Comparison of ENCODE assay signal across 1 cellular context in the genomic region with DNA sequence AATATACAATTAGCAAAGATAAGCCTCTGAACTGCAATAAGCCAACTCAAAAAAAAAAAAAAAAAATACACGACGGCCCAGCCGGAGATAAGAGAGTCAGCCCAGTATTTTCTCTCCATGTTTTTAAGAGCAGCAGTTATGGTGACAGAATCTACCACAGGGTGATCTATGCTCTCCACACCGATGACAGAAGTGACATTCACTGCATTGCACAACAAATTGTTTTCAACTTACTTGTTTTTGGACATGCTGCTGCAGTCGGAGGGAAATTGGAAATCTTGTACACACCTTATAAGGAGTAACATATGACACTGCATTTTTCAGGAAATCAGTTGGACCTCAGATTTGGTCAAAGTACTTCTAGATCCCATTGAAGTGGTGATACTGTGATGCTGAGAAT.
A peak's percentile ranks its signal among the peaks of the same experiment; 100 is the strongest.
TF ChIP-seq lines count a peak whose summit lies in the region.

No MANE protein-coding gene starts in this region.

TF ChIP-seq in HepG2, 621 proteins besides CTCF, POLR2A, EP300 and RAD21 (continued from another document and continues in another):
- TF ChIP-seq, protein P1, sequence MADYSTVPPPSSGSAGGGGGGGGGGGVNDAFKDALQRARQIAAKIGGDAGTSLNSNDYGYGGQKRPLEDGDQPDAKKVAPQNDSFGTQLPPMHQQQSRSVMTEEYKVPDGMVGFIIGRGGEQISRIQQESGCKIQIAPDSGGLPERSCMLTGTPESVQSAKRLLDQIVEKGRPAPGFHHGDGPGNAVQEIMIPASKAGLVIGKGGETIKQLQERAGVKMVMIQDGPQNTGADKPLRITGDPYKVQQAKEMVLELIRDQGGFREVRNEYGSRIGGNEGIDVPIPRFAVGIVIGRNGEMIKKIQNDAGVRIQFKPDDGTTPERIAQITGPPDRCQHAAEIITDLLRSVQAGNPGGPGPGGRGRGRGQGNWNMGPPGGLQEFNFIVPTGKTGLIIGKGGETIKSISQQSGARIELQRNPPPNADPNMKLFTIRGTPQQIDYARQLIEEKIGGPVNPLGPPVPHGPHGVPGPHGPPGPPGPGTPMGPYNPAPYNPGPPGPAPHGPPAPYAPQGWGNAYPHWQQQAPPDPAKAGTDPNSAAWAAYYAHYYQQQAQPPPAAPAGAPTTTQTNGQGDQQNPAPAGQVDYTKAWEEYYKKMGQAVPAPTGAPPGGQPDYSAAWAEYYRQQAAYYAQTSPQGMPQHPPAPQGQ (CRISPR knock-in tag; IDR thresholded peaks at IDR 0.05; ENCODE audit: borderline replicate concordance) = no peak
- TF ChIP-seq ATAD3A (CRISPR knock-in tag; IDR thresholded peaks at IDR 0.05) = no peak
- TF ChIP-seq ZBTB7B (CRISPR knock-in tag; IDR thresholded peaks at IDR 0.05) = no peak
- TF ChIP-seq, protein P2, sequence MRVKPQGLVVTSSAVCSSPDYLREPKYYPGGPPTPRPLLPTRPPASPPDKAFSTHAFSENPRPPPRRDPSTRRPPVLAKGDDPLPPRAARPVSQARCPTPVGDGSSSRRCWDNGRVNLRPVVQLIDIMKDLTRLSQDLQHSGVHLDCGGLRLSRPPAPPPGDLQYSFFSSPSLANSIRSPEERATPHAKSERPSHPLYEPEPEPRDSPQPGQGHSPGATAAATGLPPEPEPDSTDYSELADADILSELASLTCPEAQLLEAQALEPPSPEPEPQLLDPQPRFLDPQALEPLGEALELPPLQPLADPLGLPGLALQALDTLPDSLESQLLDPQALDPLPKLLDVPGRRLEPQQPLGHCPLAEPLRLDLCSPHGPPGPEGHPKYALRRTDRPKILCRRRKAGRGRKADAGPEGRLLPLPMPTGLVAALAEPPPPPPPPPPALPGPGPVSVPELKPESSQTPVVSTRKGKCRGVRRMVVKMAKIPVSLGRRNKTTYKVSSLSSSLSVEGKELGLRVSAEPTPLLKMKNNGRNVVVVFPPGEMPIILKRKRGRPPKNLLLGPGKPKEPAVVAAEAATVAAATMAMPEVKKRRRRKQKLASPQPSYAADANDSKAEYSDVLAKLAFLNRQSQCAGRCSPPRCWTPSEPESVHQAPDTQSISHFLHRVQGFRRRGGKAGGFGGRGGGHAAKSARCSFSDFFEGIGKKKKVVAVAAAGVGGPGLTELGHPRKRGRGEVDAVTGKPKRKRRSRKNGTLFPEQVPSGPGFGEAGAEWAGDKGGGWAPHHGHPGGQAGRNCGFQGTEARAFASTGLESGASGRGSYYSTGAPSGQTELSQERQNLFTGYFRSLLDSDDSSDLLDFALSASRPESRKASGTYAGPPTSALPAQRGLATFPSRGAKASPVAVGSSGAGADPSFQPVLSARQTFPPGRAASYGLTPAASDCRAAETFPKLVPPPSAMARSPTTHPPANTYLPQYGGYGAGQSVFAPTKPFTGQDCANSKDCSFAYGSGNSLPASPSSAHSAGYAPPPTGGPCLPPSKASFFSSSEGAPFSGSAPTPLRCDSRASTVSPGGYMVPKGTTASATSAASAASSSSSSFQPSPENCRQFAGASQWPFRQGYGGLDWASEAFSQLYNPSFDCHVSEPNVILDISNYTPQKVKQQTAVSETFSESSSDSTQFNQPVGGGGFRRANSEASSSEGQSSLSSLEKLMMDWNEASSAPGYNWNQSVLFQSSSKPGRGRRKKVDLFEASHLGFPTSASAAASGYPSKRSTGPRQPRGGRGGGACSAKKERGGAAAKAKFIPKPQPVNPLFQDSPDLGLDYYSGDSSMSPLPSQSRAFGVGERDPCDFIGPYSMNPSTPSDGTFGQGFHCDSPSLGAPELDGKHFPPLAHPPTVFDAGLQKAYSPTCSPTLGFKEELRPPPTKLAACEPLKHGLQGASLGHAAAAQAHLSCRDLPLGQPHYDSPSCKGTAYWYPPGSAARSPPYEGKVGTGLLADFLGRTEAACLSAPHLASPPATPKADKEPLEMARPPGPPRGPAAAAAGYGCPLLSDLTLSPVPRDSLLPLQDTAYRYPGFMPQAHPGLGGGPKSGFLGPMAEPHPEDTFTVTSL (CRISPR knock-in tag; IDR thresholded peaks at IDR 0.05; ENCODE audit: borderline replicate concordance) = peak; percentile 92
- TF ChIP-seq, protein P3, sequence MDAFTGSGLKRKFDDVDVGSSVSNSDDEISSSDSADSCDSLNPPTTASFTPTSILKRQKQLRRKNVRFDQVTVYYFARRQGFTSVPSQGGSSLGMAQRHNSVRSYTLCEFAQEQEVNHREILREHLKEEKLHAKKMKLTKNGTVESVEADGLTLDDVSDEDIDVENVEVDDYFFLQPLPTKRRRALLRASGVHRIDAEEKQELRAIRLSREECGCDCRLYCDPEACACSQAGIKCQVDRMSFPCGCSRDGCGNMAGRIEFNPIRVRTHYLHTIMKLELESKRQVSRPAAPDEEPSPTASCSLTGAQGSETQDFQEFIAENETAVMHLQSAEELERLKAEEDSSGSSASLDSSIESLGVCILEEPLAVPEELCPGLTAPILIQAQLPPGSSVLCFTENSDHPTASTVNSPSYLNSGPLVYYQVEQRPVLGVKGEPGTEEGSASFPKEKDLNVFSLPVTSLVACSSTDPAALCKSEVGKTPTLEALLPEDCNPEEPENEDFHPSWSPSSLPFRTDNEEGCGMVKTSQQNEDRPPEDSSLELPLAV (CRISPR knock-in tag; conservative IDR thresholded peaks at IDR 0.05; ENCODE audit: low read depth) = no peak
- TF ChIP-seq MXI1 (IDR thresholded peaks at IDR 0.05; ENCODE audit: borderline replicate concordance, low read depth, low read length) = peak; percentile 71; the same call in 2 of the 3 replicates
- TF ChIP-seq, protein P4, sequence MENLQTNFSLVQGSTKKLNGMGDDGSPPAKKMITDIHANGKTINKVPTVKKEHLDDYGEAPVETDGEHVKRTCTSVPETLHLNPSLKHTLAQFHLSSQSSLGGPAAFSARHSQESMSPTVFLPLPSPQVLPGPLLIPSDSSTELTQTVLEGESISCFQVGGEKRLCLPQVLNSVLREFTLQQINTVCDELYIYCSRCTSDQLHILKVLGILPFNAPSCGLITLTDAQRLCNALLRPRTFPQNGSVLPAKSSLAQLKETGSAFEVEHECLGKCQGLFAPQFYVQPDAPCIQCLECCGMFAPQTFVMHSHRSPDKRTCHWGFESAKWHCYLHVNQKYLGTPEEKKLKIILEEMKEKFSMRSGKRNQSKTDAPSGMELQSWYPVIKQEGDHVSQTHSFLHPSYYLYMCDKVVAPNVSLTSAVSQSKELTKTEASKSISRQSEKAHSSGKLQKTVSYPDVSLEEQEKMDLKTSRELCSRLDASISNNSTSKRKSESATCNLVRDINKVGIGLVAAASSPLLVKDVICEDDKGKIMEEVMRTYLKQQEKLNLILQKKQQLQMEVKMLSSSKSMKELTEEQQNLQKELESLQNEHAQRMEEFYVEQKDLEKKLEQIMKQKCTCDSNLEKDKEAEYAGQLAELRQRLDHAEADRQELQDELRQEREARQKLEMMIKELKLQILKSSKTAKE (CRISPR knock-in tag; IDR thresholded peaks at IDR 0.05; ENCODE audit: borderline replicate concordance) = no peak
- TF ChIP-seq ZNF501 (CRISPR knock-in tag; IDR thresholded peaks at IDR 0.05) = no peak
- no peak for TF ChIP-seq ZBTB1 (CRISPR knock-in tag; IDR thresholded peaks at IDR 0.05; ENCODE audit: borderline replicate concordance)
- TF ChIP-seq, protein P5, sequence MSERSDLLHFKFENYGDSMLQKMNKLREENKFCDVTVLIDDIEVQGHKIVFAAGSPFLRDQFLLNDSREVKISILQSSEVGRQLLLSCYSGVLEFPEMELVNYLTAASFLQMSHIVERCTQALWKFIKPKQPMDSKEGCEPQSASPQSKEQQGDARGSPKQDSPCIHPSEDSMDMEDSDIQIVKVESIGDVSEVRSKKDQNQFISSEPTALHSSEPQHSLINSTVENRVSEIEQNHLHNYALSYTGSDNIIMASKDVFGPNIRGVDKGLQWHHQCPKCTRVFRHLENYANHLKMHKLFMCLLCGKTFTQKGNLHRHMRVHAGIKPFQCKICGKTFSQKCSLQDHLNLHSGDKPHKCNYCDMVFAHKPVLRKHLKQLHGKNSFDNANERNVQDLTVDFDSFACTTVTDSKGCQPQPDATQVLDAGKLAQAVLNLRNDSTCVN (CRISPR knock-in tag; IDR thresholded peaks at IDR 0.05; ENCODE audit: borderline replicate concordance) = peak; percentile 96
- TF ChIP-seq, protein P6, sequence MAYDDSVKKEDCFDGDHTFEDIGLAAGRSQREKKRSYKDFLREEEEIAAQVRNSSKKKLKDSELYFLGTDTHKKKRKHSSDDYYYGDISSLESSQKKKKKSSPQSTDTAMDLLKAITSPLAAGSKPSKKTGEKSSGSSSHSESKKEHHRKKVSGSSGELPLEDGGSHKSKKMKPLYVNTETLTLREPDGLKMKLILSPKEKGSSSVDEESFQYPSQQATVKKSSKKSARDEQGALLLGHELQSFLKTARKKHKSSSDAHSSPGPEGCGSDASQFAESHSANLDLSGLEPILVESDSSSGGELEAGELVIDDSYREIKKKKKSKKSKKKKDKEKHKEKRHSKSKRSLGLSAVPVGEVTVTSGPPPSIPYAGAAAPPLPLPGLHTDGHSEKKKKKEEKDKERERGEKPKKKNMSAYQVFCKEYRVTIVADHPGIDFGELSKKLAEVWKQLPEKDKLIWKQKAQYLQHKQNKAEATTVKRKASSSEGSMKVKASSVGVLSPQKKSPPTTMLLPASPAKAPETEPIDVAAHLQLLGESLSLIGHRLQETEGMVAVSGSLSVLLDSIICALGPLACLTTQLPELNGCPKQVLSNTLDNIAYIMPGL (CRISPR knock-in tag; IDR thresholded peaks at IDR 0.05; ENCODE audit: borderline replicate concordance in 1 of 2, low read depth in 1 of 2) = no peak
- TF ChIP-seq, protein P7, sequence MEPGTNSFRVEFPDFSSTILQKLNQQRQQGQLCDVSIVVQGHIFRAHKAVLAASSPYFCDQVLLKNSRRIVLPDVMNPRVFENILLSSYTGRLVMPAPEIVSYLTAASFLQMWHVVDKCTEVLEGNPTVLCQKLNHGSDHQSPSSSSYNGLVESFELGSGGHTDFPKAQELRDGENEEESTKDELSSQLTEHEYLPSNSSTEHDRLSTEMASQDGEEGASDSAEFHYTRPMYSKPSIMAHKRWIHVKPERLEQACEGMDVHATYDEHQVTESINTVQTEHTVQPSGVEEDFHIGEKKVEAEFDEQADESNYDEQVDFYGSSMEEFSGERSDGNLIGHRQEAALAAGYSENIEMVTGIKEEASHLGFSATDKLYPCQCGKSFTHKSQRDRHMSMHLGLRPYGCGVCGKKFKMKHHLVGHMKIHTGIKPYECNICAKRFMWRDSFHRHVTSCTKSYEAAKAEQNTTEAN (CRISPR knock-in tag; conservative IDR thresholded peaks at IDR 0.05) = no peak
- TF ChIP-seq, protein P8, sequence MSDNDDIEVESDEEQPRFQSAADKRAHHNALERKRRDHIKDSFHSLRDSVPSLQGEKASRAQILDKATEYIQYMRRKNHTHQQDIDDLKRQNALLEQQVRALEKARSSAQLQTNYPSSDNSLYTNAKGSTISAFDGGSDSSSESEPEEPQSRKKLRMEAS (IDR thresholded peaks at IDR 0.05) = peak; percentile 83
- no peak for TF ChIP-seq ZNF263 (CRISPR knock-in tag; IDR thresholded peaks at IDR 0.05)
- TF ChIP-seq, protein P9, sequence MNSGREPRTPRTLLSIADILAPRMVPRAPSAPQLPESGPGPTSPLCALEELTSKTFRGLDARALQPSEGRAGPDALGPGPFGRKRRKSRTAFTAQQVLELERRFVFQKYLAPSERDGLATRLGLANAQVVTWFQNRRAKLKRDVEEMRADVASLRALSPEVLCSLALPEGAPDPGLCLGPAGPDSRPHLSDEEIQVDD (CRISPR knock-in tag; IDR thresholded peaks at IDR 0.05; ENCODE audit: borderline replicate concordance) = no peak
- peak; percentile 66; the same call in 1 of the 2 replicates for TF ChIP-seq ZNF335 (CRISPR knock-in tag; IDR thresholded peaks at IDR 0.05)
- TF ChIP-seq, protein P10, sequence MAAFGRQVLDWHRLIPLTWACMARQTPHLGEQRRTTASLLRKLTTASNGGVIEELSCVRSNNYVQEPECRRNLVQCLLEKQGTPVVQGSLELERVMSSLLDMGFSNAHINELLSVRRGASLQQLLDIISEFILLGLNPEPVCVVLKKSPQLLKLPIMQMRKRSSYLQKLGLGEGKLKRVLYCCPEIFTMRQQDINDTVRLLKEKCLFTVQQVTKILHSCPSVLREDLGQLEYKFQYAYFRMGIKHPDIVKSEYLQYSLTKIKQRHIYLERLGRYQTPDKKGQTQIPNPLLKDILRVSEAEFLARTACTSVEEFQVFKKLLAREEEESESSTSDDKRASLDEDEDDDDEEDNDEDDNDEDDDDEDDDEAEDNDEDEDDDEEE (CRISPR knock-in tag; IDR thresholded peaks at IDR 0.05) = no peak
- TF ChIP-seq, protein P11, sequence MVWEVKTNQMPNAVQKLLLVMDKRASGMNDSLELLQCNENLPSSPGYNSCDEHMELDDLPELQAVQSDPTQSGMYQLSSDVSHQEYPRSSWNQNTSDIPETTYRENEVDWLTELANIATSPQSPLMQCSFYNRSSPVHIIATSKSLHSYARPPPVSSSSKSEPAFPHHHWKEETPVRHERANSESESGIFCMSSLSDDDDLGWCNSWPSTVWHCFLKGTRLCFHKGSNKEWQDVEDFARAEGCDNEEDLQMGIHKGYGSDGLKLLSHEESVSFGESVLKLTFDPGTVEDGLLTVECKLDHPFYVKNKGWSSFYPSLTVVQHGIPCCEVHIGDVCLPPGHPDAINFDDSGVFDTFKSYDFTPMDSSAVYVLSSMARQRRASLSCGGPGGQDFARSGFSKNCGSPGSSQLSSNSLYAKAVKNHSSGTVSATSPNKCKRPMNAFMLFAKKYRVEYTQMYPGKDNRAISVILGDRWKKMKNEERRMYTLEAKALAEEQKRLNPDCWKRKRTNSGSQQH (CRISPR knock-in tag; IDR thresholded peaks at IDR 0.05; ENCODE audit: low read depth) = peak; percentile 79
- peak; percentile 99 for TF ChIP-seq CEBPG (CRISPR knock-in tag; IDR thresholded peaks at IDR 0.05)
- TF ChIP-seq ZNF670 (CRISPR knock-in tag; IDR thresholded peaks at IDR 0.05; ENCODE audit: borderline replicate concordance) = peak; percentile 80; the same call in 1 of the 2 replicates
- no peak for TF ChIP-seq SAFB2 (CRISPR knock-in tag; IDR thresholded peaks at IDR 0.05; ENCODE audit: borderline replicate concordance, low read depth)
- TF ChIP-seq POLR2G (IDR thresholded peaks at IDR 0.05; ENCODE audit: low read depth, low read length) = no peak
- TF ChIP-seq NKX3-1 (CRISPR knock-in tag; IDR thresholded peaks at IDR 0.05) = no peak
- TF ChIP-seq ZNF484 (CRISPR knock-in tag; IDR thresholded peaks at IDR 0.05; ENCODE audit: borderline replicate concordance, low read depth) = no peak
- TF ChIP-seq, protein P12, sequence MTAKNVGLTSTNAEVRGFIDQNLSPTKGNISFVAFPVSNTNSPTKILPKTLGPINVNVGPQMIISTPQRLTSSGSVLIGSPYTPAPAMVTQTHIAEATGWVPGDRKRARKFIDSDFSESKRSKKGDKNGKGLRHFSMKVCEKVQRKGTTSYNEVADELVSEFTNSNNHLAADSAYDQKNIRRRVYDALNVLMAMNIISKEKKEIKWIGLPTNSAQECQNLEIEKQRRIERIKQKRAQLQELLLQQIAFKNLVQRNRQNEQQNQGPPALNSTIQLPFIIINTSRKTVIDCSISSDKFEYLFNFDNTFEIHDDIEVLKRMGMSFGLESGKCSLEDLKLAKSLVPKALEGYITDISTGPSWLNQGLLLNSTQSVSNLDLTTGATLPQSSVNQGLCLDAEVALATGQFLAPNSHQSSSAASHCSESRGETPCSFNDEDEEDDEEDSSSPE (CRISPR knock-in tag; IDR thresholded peaks at IDR 0.05) = peak; percentile 76; the same call in 1 of the 2 replicates
- TF ChIP-seq ZNF619 (CRISPR knock-in tag; IDR thresholded peaks at IDR 0.05) = no peak
- TF ChIP-seq REPIN1 (CRISPR knock-in tag; IDR thresholded peaks at IDR 0.05; ENCODE audit: borderline replicate concordance, low read depth) = 0 out of 2 replicates have a peak, but pooled peaks have one; percentile 17
- TF ChIP-seq NR1H2 (CRISPR knock-in tag; IDR thresholded peaks at IDR 0.05; ENCODE audit: borderline replicate concordance, low read depth) = no peak
- 0 out of 2 replicates have a peak, but pooled peaks have one; percentile 31 for TF ChIP-seq ZFX (CRISPR knock-in tag; IDR thresholded peaks at IDR 0.05; ENCODE audit: low read depth)
- TF ChIP-seq, protein P13, sequence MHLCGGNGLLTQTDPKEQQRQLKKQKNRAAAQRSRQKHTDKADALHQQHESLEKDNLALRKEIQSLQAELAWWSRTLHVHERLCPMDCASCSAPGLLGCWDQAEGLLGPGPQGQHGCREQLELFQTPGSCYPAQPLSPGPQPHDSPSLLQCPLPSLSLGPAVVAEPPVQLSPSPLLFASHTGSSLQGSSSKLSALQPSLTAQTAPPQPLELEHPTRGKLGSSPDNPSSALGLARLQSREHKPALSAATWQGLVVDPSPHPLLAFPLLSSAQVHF (CRISPR knock-in tag; IDR thresholded peaks at IDR 0.05) = no peak
- no peak for TF ChIP-seq ZSCAN22 (CRISPR knock-in tag; IDR thresholded peaks at IDR 0.05)
